ENCODE assay signal across 1 cellular context in the genomic region with DNA sequence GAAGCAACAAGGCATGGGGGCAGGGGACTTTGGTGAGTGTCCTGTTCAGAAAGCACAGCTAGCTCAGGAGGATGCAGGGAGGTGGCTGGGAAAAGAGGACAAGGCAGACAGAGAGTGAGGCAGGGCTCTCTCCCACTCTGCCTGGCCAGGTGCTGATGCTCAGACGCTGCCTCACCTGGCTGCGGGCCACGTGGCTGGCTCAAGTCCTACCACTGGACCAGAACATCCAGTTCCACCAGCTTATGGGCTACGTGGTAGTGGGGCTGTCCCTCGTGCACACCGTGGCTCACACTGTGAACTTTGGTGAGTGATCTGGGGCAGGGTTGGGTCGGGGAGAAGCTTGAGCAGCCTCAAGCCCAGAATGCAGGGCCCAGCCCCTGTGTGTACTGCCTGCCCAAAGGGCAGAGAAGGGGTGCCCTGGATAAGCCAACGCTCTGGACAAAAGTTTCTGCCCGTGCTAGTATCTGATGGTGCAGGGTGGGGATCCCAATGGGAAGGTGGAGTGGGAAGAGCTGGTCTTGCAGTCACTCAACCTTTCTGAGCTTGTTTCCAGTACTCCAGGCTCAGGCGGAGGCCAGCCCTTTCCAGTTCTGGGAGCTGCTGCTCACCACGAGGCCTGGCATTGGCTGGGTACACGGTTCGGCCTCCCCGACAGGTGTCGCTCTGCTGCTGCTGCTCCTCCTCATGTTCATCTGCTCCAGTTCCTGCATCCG.
TF ChIP-seq lines count a peak whose summit lies in the region.

No MANE protein-coding gene starts in this region.

TF ChIP-seq in HepG2, 621 proteins besides CTCF, POLR2A, EP300 and RAD21 (continued from another document and continues in another):
- TF ChIP-seq, protein P1, sequence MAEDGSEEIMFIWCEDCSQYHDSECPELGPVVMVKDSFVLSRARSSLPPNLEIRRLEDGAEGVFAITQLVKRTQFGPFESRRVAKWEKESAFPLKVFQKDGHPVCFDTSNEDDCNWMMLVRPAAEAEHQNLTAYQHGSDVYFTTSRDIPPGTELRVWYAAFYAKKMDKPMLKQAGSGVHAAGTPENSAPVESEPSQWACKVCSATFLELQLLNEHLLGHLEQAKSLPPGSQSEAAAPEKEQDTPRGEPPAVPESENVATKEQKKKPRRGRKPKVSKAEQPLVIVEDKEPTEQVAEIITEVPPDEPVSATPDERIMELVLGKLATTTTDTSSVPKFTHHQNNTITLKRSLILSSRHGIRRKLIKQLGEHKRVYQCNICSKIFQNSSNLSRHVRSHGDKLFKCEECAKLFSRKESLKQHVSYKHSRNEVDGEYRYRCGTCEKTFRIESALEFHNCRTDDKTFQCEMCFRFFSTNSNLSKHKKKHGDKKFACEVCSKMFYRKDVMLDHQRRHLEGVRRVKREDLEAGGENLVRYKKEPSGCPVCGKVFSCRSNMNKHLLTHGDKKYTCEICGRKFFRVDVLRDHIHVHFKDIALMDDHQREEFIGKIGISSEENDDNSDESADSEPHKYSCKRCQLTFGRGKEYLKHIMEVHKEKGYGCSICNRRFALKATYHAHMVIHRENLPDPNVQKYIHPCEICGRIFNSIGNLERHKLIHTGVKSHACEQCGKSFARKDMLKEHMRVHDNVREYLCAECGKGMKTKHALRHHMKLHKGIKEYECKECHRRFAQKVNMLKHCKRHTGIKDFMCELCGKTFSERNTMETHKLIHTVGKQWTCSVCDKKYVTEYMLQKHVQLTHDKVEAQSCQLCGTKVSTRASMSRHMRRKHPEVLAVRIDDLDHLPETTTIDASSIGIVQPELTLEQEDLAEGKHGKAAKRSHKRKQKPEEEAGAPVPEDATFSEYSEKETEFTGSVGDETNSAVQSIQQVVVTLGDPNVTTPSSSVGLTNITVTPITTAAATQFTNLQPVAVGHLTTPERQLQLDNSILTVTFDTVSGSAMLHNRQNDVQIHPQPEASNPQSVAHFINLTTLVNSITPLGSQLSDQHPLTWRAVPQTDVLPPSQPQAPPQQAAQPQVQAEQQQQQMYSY (CRISPR knock-in tag; IDR thresholded peaks at IDR 0.05) = no peak
- TF ChIP-seq GFI1 (CRISPR knock-in tag; IDR thresholded peaks at IDR 0.05; ENCODE audit: borderline replicate concordance) = no peak
- no peak for TF ChIP-seq ZNF282 (IDR thresholded peaks at IDR 0.05; ENCODE audit: partially characterized antibody)
- no peak for TF ChIP-seq TP53 (CRISPR knock-in tag; conservative IDR thresholded peaks at IDR 0.05)
- no peak for TF ChIP-seq MTA3 (CRISPR knock-in tag; IDR thresholded peaks at IDR 0.05)
- TF ChIP-seq, protein P2, sequence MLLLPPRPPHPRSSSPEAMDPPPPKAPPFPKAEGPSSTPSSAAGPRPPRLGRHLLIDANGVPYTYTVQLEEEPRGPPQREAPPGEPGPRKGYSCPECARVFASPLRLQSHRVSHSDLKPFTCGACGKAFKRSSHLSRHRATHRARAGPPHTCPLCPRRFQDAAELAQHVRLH (CRISPR knock-in tag; IDR thresholded peaks at IDR 0.05; ENCODE audit: borderline replicate concordance, low read depth) = no peak
- TF ChIP-seq, protein P3, sequence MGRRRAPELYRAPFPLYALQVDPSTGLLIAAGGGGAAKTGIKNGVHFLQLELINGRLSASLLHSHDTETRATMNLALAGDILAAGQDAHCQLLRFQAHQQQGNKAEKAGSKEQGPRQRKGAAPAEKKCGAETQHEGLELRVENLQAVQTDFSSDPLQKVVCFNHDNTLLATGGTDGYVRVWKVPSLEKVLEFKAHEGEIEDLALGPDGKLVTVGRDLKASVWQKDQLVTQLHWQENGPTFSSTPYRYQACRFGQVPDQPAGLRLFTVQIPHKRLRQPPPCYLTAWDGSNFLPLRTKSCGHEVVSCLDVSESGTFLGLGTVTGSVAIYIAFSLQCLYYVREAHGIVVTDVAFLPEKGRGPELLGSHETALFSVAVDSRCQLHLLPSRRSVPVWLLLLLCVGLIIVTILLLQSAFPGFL (CRISPR knock-in tag; IDR thresholded peaks at IDR 0.05) = no peak
- TF ChIP-seq FIP1L1 (IDR thresholded peaks at IDR 0.05; ENCODE audit: borderline replicate concordance, insufficient read depth, low read depth, low read length) = no peak
- peak; percentile 63; the same call in 1 of the 2 replicates for TF ChIP-seq MYC (CRISPR knock-in tag; IDR thresholded peaks at IDR 0.05; ENCODE audit: borderline replicate concordance)
- no peak for TF ChIP-seq FOXC1 (CRISPR knock-in tag; IDR thresholded peaks at IDR 0.05; ENCODE audit: borderline replicate concordance)
- TF ChIP-seq GZF1 (CRISPR knock-in tag; IDR thresholded peaks at IDR 0.05) = no peak
- no peak for TF ChIP-seq YEATS2 (CRISPR knock-in tag; IDR thresholded peaks at IDR 0.05; ENCODE audit: borderline replicate concordance)
- TF ChIP-seq ZNF446 (CRISPR knock-in tag; IDR thresholded peaks at IDR 0.05) = no peak
- no peak for TF ChIP-seq KAT7 (CRISPR knock-in tag; IDR thresholded peaks at IDR 0.05; ENCODE audit: borderline replicate concordance)
- no peak for TF ChIP-seq ZNF382 (CRISPR knock-in tag; IDR thresholded peaks at IDR 0.05; ENCODE audit: borderline replicate concordance)
- no peak for TF ChIP-seq RAD51 (IDR thresholded peaks at IDR 0.05; ENCODE audit: borderline replicate concordance)
- no peak for TF ChIP-seq ZNF547 (CRISPR knock-in tag; IDR thresholded peaks at IDR 0.05)
- TF ChIP-seq, protein P4, sequence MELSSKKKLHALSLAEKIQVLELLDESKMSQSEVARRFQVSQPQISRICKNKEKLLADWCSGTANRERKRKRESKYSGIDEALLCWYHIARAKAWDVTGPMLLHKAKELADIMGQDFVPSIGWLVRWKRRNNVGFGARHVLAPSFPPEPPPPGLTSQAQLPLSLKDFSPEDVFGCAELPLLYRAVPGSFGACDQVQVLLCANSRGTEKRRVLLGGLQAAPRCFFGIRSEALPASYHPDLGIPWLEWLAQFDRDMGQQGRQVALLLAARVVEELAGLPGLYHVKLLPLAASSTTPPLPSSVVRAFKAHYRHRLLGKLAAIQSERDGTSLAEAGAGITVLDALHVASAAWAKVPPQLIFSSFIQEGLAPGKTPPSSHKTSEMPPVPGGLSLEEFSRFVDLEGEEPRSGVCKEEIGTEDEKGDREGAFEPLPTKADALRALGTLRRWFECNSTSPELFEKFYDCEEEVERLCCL (CRISPR knock-in tag; IDR thresholded peaks at IDR 0.05; ENCODE audit: borderline replicate concordance) = no peak
- TF ChIP-seq ZNF326 (CRISPR knock-in tag; IDR thresholded peaks at IDR 0.05; ENCODE audit: borderline replicate concordance) = no peak
- TF ChIP-seq, protein P5, sequence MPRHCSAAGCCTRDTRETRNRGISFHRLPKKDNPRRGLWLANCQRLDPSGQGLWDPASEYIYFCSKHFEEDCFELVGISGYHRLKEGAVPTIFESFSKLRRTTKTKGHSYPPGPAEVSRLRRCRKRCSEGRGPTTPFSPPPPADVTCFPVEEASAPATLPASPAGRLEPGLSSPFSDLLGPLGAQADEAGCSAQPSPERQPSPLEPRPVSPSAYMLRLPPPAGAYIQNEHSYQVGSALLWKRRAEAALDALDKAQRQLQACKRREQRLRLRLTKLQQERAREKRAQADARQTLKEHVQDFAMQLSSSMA (CRISPR knock-in tag; IDR thresholded peaks at IDR 0.05) = no peak
- TF ChIP-seq, protein P6, sequence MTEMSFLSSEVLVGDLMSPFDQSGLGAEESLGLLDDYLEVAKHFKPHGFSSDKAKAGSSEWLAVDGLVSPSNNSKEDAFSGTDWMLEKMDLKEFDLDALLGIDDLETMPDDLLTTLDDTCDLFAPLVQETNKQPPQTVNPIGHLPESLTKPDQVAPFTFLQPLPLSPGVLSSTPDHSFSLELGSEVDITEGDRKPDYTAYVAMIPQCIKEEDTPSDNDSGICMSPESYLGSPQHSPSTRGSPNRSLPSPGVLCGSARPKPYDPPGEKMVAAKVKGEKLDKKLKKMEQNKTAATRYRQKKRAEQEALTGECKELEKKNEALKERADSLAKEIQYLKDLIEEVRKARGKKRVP (CRISPR knock-in tag; IDR thresholded peaks at IDR 0.05) = no peak
- TF ChIP-seq, protein P7, sequence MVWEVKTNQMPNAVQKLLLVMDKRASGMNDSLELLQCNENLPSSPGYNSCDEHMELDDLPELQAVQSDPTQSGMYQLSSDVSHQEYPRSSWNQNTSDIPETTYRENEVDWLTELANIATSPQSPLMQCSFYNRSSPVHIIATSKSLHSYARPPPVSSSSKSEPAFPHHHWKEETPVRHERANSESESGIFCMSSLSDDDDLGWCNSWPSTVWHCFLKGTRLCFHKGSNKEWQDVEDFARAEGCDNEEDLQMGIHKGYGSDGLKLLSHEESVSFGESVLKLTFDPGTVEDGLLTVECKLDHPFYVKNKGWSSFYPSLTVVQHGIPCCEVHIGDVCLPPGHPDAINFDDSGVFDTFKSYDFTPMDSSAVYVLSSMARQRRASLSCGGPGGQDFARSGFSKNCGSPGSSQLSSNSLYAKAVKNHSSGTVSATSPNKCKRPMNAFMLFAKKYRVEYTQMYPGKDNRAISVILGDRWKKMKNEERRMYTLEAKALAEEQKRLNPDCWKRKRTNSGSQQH (CRISPR knock-in tag; IDR thresholded peaks at IDR 0.05; ENCODE audit: low read depth) = no peak
- TF ChIP-seq, protein P8, sequence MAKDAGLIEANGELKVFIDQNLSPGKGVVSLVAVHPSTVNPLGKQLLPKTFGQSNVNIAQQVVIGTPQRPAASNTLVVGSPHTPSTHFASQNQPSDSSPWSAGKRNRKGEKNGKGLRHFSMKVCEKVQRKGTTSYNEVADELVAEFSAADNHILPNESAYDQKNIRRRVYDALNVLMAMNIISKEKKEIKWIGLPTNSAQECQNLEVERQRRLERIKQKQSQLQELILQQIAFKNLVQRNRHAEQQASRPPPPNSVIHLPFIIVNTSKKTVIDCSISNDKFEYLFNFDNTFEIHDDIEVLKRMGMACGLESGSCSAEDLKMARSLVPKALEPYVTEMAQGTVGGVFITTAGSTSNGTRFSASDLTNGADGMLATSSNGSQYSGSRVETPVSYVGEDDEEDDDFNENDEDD (CRISPR knock-in tag; IDR thresholded peaks at IDR 0.05; ENCODE audit: borderline replicate concordance) = no peak
- no peak for TF ChIP-seq DNMT3B (CRISPR knock-in tag; conservative IDR thresholded peaks at IDR 0.05)
- TF ChIP-seq NAIF1 (CRISPR knock-in tag; IDR thresholded peaks at IDR 0.05; ENCODE audit: borderline replicate concordance) = no peak
- no peak for TF ChIP-seq ZNF567 (CRISPR knock-in tag; IDR thresholded peaks at IDR 0.05; ENCODE audit: borderline replicate concordance)
- TF ChIP-seq, protein P9, sequence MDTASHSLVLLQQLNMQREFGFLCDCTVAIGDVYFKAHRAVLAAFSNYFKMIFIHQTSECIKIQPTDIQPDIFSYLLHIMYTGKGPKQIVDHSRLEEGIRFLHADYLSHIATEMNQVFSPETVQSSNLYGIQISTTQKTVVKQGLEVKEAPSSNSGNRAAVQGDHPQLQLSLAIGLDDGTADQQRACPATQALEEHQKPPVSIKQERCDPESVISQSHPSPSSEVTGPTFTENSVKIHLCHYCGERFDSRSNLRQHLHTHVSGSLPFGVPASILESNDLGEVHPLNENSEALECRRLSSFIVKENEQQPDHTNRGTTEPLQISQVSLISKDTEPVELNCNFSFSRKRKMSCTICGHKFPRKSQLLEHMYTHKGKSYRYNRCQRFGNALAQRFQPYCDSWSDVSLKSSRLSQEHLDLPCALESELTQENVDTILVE (CRISPR knock-in tag; IDR thresholded peaks at IDR 0.05) = no peak
- TF ChIP-seq NCOA2 (CRISPR knock-in tag; IDR thresholded peaks at IDR 0.05) = no peak
- no peak for TF ChIP-seq ZNF138 (CRISPR knock-in tag; IDR thresholded peaks at IDR 0.05; ENCODE audit: low read depth)
- no peak for TF ChIP-seq BCL6 (CRISPR knock-in tag; IDR thresholded peaks at IDR 0.05)
- TF ChIP-seq HOXA7 (CRISPR knock-in tag; IDR thresholded peaks at IDR 0.05) = no peak
- no peak for TF ChIP-seq JUN (CRISPR knock-in tag; IDR thresholded peaks at IDR 0.05)
- no peak for TF ChIP-seq ZFX (CRISPR knock-in tag; IDR thresholded peaks at IDR 0.05; ENCODE audit: low read depth)
- no peak for TF ChIP-seq ZNF333 (CRISPR knock-in tag; IDR thresholded peaks at IDR 0.05; ENCODE audit: borderline replicate concordance)
- no peak for TF ChIP-seq KAT8 (CRISPR knock-in tag; IDR thresholded peaks at IDR 0.05)
- no peak for TF ChIP-seq SMAD9 (CRISPR knock-in tag; IDR thresholded peaks at IDR 0.05)
- no peak for TF ChIP-seq ZNF598 (CRISPR knock-in tag; IDR thresholded peaks at IDR 0.05; ENCODE audit: borderline replicate concordance)
- no peak; the same call in 1 of the 2 replicates for TF ChIP-seq GABPB1 (CRISPR knock-in tag; IDR thresholded peaks at IDR 0.05)
- TF ChIP-seq, protein P10, sequence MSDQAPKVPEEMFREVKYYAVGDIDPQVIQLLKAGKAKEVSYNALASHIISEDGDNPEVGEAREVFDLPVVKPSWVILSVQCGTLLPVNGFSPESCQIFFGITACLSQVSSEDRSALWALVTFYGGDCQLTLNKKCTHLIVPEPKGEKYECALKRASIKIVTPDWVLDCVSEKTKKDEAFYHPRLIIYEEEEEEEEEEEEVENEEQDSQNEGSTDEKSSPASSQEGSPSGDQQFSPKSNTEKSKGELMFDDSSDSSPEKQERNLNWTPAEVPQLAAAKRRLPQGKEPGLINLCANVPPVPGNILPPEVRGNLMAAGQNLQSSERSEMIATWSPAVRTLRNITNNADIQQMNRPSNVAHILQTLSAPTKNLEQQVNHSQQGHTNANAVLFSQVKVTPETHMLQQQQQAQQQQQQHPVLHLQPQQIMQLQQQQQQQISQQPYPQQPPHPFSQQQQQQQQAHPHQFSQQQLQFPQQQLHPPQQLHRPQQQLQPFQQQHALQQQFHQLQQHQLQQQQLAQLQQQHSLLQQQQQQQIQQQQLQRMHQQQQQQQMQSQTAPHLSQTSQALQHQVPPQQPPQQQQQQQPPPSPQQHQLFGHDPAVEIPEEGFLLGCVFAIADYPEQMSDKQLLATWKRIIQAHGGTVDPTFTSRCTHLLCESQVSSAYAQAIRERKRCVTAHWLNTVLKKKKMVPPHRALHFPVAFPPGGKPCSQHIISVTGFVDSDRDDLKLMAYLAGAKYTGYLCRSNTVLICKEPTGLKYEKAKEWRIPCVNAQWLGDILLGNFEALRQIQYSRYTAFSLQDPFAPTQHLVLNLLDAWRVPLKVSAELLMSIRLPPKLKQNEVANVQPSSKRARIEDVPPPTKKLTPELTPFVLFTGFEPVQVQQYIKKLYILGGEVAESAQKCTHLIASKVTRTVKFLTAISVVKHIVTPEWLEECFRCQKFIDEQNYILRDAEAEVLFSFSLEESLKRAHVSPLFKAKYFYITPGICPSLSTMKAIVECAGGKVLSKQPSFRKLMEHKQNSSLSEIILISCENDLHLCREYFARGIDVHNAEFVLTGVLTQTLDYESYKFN (CRISPR knock-in tag; conservative IDR thresholded peaks at IDR 0.05) = no peak
- no peak for TF ChIP-seq ZNF577 (CRISPR knock-in tag; IDR thresholded peaks at IDR 0.05; ENCODE audit: borderline replicate concordance, low read depth)
- TF ChIP-seq, protein P11, sequence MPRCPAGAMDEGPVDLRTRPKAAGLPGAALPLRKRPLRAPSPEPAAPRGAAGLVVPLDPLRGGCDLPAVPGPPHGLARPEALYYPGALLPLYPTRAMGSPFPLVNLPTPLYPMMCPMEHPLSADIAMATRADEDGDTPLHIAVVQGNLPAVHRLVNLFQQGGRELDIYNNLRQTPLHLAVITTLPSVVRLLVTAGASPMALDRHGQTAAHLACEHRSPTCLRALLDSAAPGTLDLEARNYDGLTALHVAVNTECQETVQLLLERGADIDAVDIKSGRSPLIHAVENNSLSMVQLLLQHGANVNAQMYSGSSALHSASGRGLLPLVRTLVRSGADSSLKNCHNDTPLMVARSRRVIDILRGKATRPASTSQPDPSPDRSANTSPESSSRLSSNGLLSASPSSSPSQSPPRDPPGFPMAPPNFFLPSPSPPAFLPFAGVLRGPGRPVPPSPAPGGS (CRISPR knock-in tag; IDR thresholded peaks at IDR 0.05) = no peak
- TF ChIP-seq KLF11 (CRISPR knock-in tag; IDR thresholded peaks at IDR 0.05) = no peak
- TF ChIP-seq NCOR1 (IDR thresholded peaks at IDR 0.05; ENCODE audit: borderline replicate concordance, low read length) = no peak
